ENCODE assay signal across 17 cellular contexts in the genomic region with DNA sequence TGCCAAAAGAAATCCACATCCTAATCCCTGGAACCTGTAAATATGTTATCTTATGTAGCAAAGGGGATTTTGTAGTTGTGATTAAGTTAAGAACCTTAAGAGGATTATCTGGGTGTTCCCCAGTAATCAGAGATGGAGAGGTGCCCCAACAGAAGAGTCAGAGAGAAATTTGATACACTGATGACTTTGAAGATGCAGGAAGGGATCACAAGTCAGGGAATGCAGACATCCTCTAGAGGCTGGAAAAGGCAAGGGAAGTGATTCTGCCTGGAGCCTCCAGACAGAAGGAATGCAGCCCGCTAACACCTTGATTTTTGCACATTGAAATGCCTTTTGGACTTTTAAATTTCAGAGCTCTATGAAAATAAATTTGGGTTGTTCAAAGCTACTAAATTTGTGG.
DNase-seq lines count a peak whose midpoint lies in the region; ATAC-seq, FAIRE-seq and TF ChIP-seq lines count a peak whose summit lies in the region.
"Had no signal": no experiment of that assay in that cellular context is flagged by ENCODE, and none has a peak within 500 bp of the region (broad histone marks: within the 10 kb centered on the region; RNA-seq: fewer than 3 reads in every experiment).

No MANE protein-coding gene starts in this region.

- DNase-seq in D341Med (ENCODE audit: low spot score): peak; percentile 68
- peak; percentile 97 for DNase-seq in NCI-H524 treated with DMSO at 0.1 percent for 48 hours (lab: John Stamatoyannopoulos, UW)
- no peak for DNase-seq in H1 (ENCODE audit: low read depth in 1 of 2, low spot score in 2 of 2)
- DNase-seq in neuronal stem cell (ENCODE audit: low spot score): no peak
- DNase-seq in NCI-H187 (lab: John Stamatoyannopoulos, UW): no peak
- DNase-seq in T-helper 2 cell: no peak
- DNase-seq: C1 segment of cervical spinal cord; Calu3; CD4-positive, alpha-beta T cell; DMS153; DMS79 treated with DMSO at 0.1 percent for 48 hours; EL; HCEC 1CT; HFFc6 had no signal

- H3K4ac ChIP-seq in H1 (replicated peaks; ENCODE audit: insufficient read length, low read depth, low read length): no peak overlapping the region
- H3K4ac ChIP-seq in neuronal stem cell (ENCODE audit: low read length): no peak overlapping the region

- H3K18ac ChIP-seq in H1 (ENCODE audit: extremely low read depth, low read length) (no peak overlapping the region), neuronal stem cell (ENCODE audit: low read length) (no peak overlapping the region)

- 95% methylated on average over 1 of the region's 1 CpG; no CpG with 5 or more reads in 1 of the 2 experiments for WGBS in H1 (ENCODE audit: extremely low coverage in 1 of 2, insufficient coverage in 1 of 2, insufficient read length in 1 of 2, insufficient replicate concordance in 2 of 2, low coverage in 1 of 2, low lambda C conversion rate in 2 of 2, missing lambda C conversion rate in 1 of 2), 2 experiments
- no CpG with 5 or more reads among the region's 1 CpG for WGBS in neuronal stem cell (ENCODE audit: extremely low coverage in 2 of 2, insufficient read length in 2 of 2, insufficient replicate concordance in 1 of 2), 2 donors

- CTCF ChIA-PET in H1 (lab: Charles Lee; ENCODE audit: partially characterized antibody): interaction anchor here (1.2 kb wide), 1 partner anchor 9 kb away, joined by 3 read pairs; no protein-coding TSS in a partner anchor

- H3K79me1 ChIP-seq in H1 (ENCODE audit: low read depth, low read length) (no peaks in the 10 kb centered on the region), neuronal stem cell (ENCODE audit: low read depth, low read length) (no peaks in the 10 kb centered on the region)

- H2BK20ac ChIP-seq in H1 (ENCODE audit: low read length): no peak overlapping the region

- TF ChIP-seq POLR2A in H1 (IDR thresholded peaks at IDR 0.05; ENCODE audit: control extremely low read depth in 1 of 2, low read depth in 2 of 2, low read length in 2 of 2): no peak

- no peak for TF ChIP-seq RAD21 in H1 (IDR thresholded peaks at IDR 0.05 in 1 of 2, conservative IDR thresholded peaks at IDR 0.05 in 1 of 2; ENCODE audit: low read depth in 2 of 2, low read length in 2 of 2)

- POLR2A ChIA-PET in H1 (lab: Charles Lee; ENCODE audit: partially characterized antibody): no interaction called here

- H2BK120ac ChIP-seq in H1 (replicated peaks; ENCODE audit: low read depth, low read length) (no peak overlapping the region), neuronal stem cell (ENCODE audit: low read depth, low read length) (no peak overlapping the region)

- no peaks in the 10 kb centered on the region for H3K23me2 ChIP-seq in H1 (ENCODE audit: low read depth, low read length)

- ATAC-seq in HG03280 (IDR thresholded peaks at IDR 0.05; ENCODE audit: unreplicated experiment): no peak

- H3K14ac ChIP-seq in H1 (ENCODE audit: insufficient read length) (no peak overlapping the region), neuronal stem cell (ENCODE audit: low read length) (no peak overlapping the region)

- H2BK12ac ChIP-seq in H1 (ENCODE audit: low read depth, low read length): no peak overlapping the region
- H2BK12ac ChIP-seq in neuronal stem cell (ENCODE audit: low read length): no peak overlapping the region

- H3K4me1 ChIP-seq in H1 (replicated peaks in 1 of 4; ENCODE audit: control insufficient read depth in 3 of 4, insufficient read depth in 4 of 4, low read length in 3 of 4): no peaks in the 10 kb centered on the region
- H3K4me1 ChIP-seq in neuronal stem cell (ENCODE audit: control insufficient read depth in 2 of 2, insufficient read depth in 1 of 2, low read depth in 1 of 2, low read length in 2 of 2): peaks cover 0 to 2% of the 10 kb centered on the region in 2 donors

- TF ChIP-seq CTCF in H1 (IDR thresholded peaks at IDR 0.05; ENCODE audit: control extremely low read depth in 1 of 3, insufficient read depth in 1 of 3, low read depth in 1 of 3, low read length in 3 of 3): no peak

- no peaks in the 10 kb centered on the region for H4K20me1 ChIP-seq in H1 (replicated peaks in 1 of 2; ENCODE audit: control insufficient read depth in 1 of 2, insufficient read depth in 2 of 2, low read length in 2 of 2)

- H3K9me3 ChIP-seq in H1 (ENCODE audit: insufficient read depth in 2 of 2, low read depth in 1 of 2, low read length in 1 of 2): no peaks in the 10 kb centered on the region
- H3K9me3 ChIP-seq in neuronal stem cell (replicated peaks in 1 of 2; ENCODE audit: control insufficient read depth in 2 of 2, insufficient read depth in 1 of 2, low read depth in 1 of 2, low read length in 2 of 2): no peaks in the 10 kb centered on the region

- H4K5ac ChIP-seq in H1 (ENCODE audit: insufficient read length, low read depth, low read length): no peak overlapping the region

- H3K27me3 ChIP-seq in H1 (replicated peaks in 1 of 4; ENCODE audit: control insufficient read depth in 3 of 4, extremely low read depth in 1 of 4, insufficient read depth in 3 of 4, low read length in 3 of 4) (no peaks in the 10 kb centered on the region), neuronal stem cell (ENCODE audit: control insufficient read depth in 3 of 3, insufficient read depth in 3 of 3, low read depth in 1 of 3, low read length in 3 of 3) (no peaks in the 10 kb centered on the region)

- no peaks in the 10 kb centered on the region for H3K36me3 ChIP-seq in H1 (ENCODE audit: control insufficient read depth in 2 of 4, insufficient read depth in 4 of 4, low read length in 3 of 4)
- H3K36me3 ChIP-seq in neuronal stem cell (replicated peaks in 1 of 2; ENCODE audit: control insufficient read depth in 2 of 2, insufficient read depth in 2 of 2, low read length in 2 of 2): no peaks in the 10 kb centered on the region

- H3K27ac ChIP-seq in H1 (ENCODE audit: low read depth, low read length) (no peak overlapping the region), neuronal stem cell (replicated peaks; ENCODE audit: low read length) (no peak overlapping the region)

- TF ChIP-seq EP300 in H1 (IDR thresholded peaks at IDR 0.05; ENCODE audit: borderline replicate concordance in 1 of 2, low read depth in 2 of 2, low read length in 2 of 2): no peak

- H3K9ac ChIP-seq in H1 (replicated peaks in 1 of 4; ENCODE audit: extremely low read depth in 1 of 4, low read depth in 3 of 4, low read length in 3 of 4): no peak overlapping the region
- no peak overlapping the region for H3K9ac ChIP-seq in neuronal stem cell (ENCODE audit: low read depth, low read length, poor library complexity)

- H4K8ac ChIP-seq in H1 (ENCODE audit: extremely low read depth, insufficient read depth, low read length) (no peak overlapping the region), neuronal stem cell (ENCODE audit: low read depth, low read length) (no peak overlapping the region)

- H3K79me2 ChIP-seq in H1 (ENCODE audit: control insufficient read depth in 1 of 2, insufficient read depth in 2 of 2, low read length in 2 of 2): no peaks in the 10 kb centered on the region

- H3K4me2 ChIP-seq in H1 (ENCODE audit: insufficient read depth in 1 of 2, low read depth in 2 of 2, low read length in 2 of 2) (no peak overlapping the region), neuronal stem cell (ENCODE audit: insufficient read depth, low read length, poor library complexity, severe bottlenecking) (no peak overlapping the region)

- H2AFZ ChIP-seq in H1 (ENCODE audit: low read length): no peak overlapping the region
- H2AFZ ChIP-seq in neuronal stem cell (ENCODE audit: low read length): peak overlapping the region; percentile 26

- no peak overlapping the region for H4K91ac ChIP-seq in H1 (replicated peaks; ENCODE audit: insufficient read length, low read length)
- no peak overlapping the region for H4K91ac ChIP-seq in neuronal stem cell (ENCODE audit: low read depth, low read length, poor library complexity)

- FAIRE-seq in H1 (lab: Jason Lieb, UNC): no peak
- FAIRE-seq: G401.6, GM12891 had no signal

- H2BK15ac ChIP-seq in H1 (ENCODE audit: low read length) (no peak overlapping the region), neuronal stem cell (ENCODE audit: low read length) (no peak overlapping the region)

- H2AK5ac ChIP-seq in H1 (ENCODE audit: low read depth, low read length) (no peak overlapping the region), neuronal stem cell (ENCODE audit: low read depth, low read length) (no peak overlapping the region)

- H2BK5ac ChIP-seq in H1 (ENCODE audit: low read depth, low read length) (no peak overlapping the region), neuronal stem cell (ENCODE audit: low read length) (no peak overlapping the region)

- H3K4me3 ChIP-seq in H1 (ENCODE audit: extremely low read depth in 1 of 4, insufficient read depth in 2 of 4, low read depth in 3 of 4, low read length in 4 of 4) (no peak overlapping the region), neuronal stem cell (ENCODE audit: low read length in 2 of 2) (no peak overlapping the region)

- H3K56ac ChIP-seq in H1 (replicated peaks; ENCODE audit: insufficient read length, low read depth, low read length): no peak overlapping the region

- H3K23ac ChIP-seq in H1 (ENCODE audit: insufficient read length): no peak overlapping the region
- H3K23ac ChIP-seq in neuronal stem cell (ENCODE audit: low read depth, low read length, poor library complexity): no peak overlapping the region

TF ChIP-seq in H1, 55 proteins besides CTCF, POLR2A, EP300 and RAD21:
- TF ChIP-seq SP1 (IDR thresholded peaks at IDR 0.05; ENCODE audit: low read depth, low read length) (no peak), TEAD4 (IDR thresholded peaks at IDR 0.05; ENCODE audit: low read depth, low read length) (peak; percentile 31; the same call in 1 of the 2 replicates)

Comparison
In these comparisons a context has a peak if more than half of its experiments do, and no peak if none do; other contexts are left out.
1. DNase-seq: peak in D341Med (single experiment) and NCI-H524 treated with DMSO at 0.1 percent for 48 hours (single experiment); none in H1 (0 of 2), neuronal stem cell (single experiment), NCI-H187 (0 of 2) and T-helper 2 cell (0 of 5).